ENCODE assay signal across 9 cellular contexts in the genomic region with DNA sequence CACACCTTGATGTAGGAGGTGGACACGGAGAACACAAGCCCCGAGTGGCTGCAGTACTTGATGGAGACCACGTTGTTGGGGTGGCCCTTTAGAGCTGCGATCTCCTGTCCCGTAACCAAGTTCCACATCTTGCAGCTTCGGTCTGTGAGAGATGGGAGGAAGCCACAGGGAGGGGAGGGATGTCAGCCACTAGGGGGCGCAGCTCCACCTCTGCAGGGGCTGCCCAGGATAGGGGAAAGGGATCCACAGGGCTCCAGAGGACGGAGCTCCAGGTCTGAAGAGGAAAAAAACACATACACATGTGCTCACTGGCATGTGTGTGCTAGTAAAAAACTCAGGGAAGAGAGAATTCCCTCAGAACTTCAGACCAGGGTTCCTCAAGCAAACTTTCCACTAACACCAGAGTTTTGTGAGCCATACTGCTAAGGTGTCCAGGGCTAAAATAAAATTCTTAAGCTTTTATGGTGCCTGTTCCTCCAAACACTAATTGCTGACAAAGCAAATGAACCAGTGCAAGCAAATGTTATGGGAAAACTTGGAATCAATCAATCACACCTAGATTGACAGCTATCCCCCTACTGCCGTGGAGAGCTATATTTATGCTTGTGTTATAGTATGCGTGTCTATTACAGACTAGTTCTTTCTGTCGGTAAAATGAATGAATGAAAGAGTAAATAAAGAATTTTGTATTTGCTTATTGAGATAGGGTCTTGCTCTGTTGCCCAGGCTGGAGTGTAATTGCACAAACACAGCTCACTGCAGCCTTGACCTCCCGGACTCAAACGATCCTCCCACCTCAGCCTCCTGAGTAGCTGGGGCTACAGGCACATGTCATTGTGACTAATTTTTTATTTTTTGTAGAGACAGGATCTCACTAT. TPM values are rescaled to one million over a fixed set of nuclear protein-coding genes. Genes with fewer than 3 reads are reported as not detected.
DNase-seq lines count a peak whose midpoint lies in the region; FAIRE-seq and TF ChIP-seq lines count a peak whose summit lies in the region.
"Had no signal": no experiment of that assay in that cellular context is flagged by ENCODE, and none has a peak within 500 bp of the region (broad histone marks: within the 10 kb centered on the region; RNA-seq: fewer than 3 reads in every experiment).

No MANE protein-coding gene starts in this region.

- peaks cover 4% of the 10 kb centered on the region for H3K36me3 ChIP-seq in DOHH2 (ENCODE audit: control insufficient read depth, low read length)
- peaks cover 4% of the 10 kb centered on the region; the same call in 1 of the 2 replicates for H3K36me3 ChIP-seq in KMS-11 (ENCODE audit: insufficient read depth)
- no peaks in the 10 kb centered on the region for H3K36me3 ChIP-seq in mammary epithelial cell (ENCODE audit: insufficient read depth, low read length)
- peaks cover 8% of the 10 kb centered on the region for H3K36me3 ChIP-seq in suprapubic skin
- H3K36me3 ChIP-seq: adrenal gland had no signal

- H3K9ac ChIP-seq in KMS-11, result no peak overlapping the region
- H3K9ac ChIP-seq in mammary epithelial cell (ENCODE audit: insufficient read depth, low read length), result no peak overlapping the region

- H3K4me3 ChIP-seq in DOHH2 (ENCODE audit: low read length) (no peak overlapping the region), KMS-11 (IDR thresholded peaks at IDR 0.05; ENCODE audit: insufficient read depth, low read depth, low read length) (no peak overlapping the region), mammary epithelial cell (replicated peaks in 1 of 3; ENCODE audit: insufficient read depth in 1 of 3, low read depth in 2 of 3, low read length in 3 of 3) (no peak overlapping the region), suprapubic skin (no peak overlapping the region)
- H3K4me3 ChIP-seq: adrenal gland had no signal

- H3K27ac ChIP-seq in DOHH2 (ENCODE audit: low read depth, low read length) (no peak overlapping the region), KMS-11 (no peak overlapping the region), mammary epithelial cell (ENCODE audit: insufficient read depth, low read depth, low read length) (no peak overlapping the region), suprapubic skin (no peak overlapping the region)
- H3K27ac ChIP-seq: adrenal gland had no signal

- H3K4me3 Mint-ChIP-seq in nephron progenitor cell, result no peak overlapping the region

- dilution Hi-C loops in mammary epithelial cell (cut with HindIII; ENCODE audit: low sequenced_read_pairs), result no loop called here

- H3K9me3 ChIP-seq in DOHH2 (ENCODE audit: control insufficient read depth, insufficient read depth, low read length) (no peaks in the 10 kb centered on the region), mammary epithelial cell (replicated peaks; ENCODE audit: insufficient read depth, low read length) (no peaks in the 10 kb centered on the region), suprapubic skin (no peaks in the 10 kb centered on the region)
- H3K9me3 ChIP-seq: adrenal gland had no signal

- no peak for TF ChIP-seq EP300 in suprapubic skin (IDR thresholded peaks at IDR 0.05)

- no peaks in the 10 kb centered on the region for H3K9me2 ChIP-seq in DOHH2 (replicated peaks; ENCODE audit: control insufficient read depth, low read length)

- no peaks in the 10 kb centered on the region for H4K20me1 ChIP-seq in DOHH2 (ENCODE audit: control insufficient read depth, insufficient read depth, low read depth, low read length)
- no peaks in the 10 kb centered on the region for H4K20me1 ChIP-seq in KMS-11 (ENCODE audit: insufficient read depth)
- no peaks in the 10 kb centered on the region for H4K20me1 ChIP-seq in mammary epithelial cell (ENCODE audit: insufficient read depth, low read length)

- DNase-seq in mammary epithelial cell, result peak; percentile 8
- DNase-seq in nephron progenitor cell, result peak; percentile 45
- DNase-seq in NCI-H2029 treated with DMSO at 0.1 percent for 48 hours (lab: John Stamatoyannopoulos, UW), result no peak
- DNase-seq in OCI-M2 (lab: John Stamatoyannopoulos, UW; ENCODE audit: unreplicated experiment), result no peak
- DNase-seq in suprapubic skin (ENCODE audit: low spot score in 2 of 2), result no peak

- intact Hi-C loops in mammary epithelial cell (cut with micrococcal nuclease), result loop anchor here (2.0 to 10.0 kb wide), 2 partner anchors 385 to 421 kb away; no protein-coding TSS in a partner anchor

- H3K27me3 ChIP-seq in DOHH2 (ENCODE audit: control insufficient read depth, low read length) (no peaks in the 10 kb centered on the region), KMS-11 (ENCODE audit: insufficient read depth, low read depth) (no peaks in the 10 kb centered on the region), mammary epithelial cell (ENCODE audit: insufficient read depth, low read length) (no peaks in the 10 kb centered on the region), suprapubic skin (no peaks in the 10 kb centered on the region)
- H3K27me3 ChIP-seq: adrenal gland had no signal

- H3K27me3 Mint-ChIP-seq in nephron progenitor cell (ENCODE audit: low read depth, poor library complexity), result no peaks in the 10 kb centered on the region

- H2AFZ ChIP-seq in KMS-11 (ENCODE audit: low read depth) (no peak overlapping the region), mammary epithelial cell (ENCODE audit: low read depth, low read length) (no peak overlapping the region)

- no peaks in the 10 kb centered on the region for H3F3A ChIP-seq in DOHH2 (ENCODE audit: control insufficient read depth, insufficient read depth)

- in situ Hi-C loops in mammary epithelial cell (cut with MboI; ENCODE audit: low sequenced_read_pairs in 2 of 2), result loop anchor here in 1 of 2 donors (5.0 kb wide), 1 partner anchor 62 kb away; no protein-coding TSS in a partner anchor

- no TSS peak for BruUV-seq in mammary epithelial cell (replicated peaks; lab: Mats Ljungman, UMichigan)

- H3K79me2 ChIP-seq in DOHH2 (ENCODE audit: control insufficient read depth, low read length) (no peaks in the 10 kb centered on the region), KMS-11 (ENCODE audit: insufficient read depth, low read depth) (no peaks in the 10 kb centered on the region), mammary epithelial cell (ENCODE audit: insufficient read depth, low read length) (no peaks in the 10 kb centered on the region)

- no peaks in the 10 kb centered on the region for H3K4me1 ChIP-seq in DOHH2 (ENCODE audit: control insufficient read depth, low read length)
- H3K4me1 ChIP-seq in KMS-11 (ENCODE audit: low read depth, poor library complexity, severe bottlenecking), result no peaks in the 10 kb centered on the region
- H3K4me1 ChIP-seq in mammary epithelial cell (ENCODE audit: insufficient read depth, low read length), result no peaks in the 10 kb centered on the region
- no peaks in the 10 kb centered on the region for H3K4me1 ChIP-seq in suprapubic skin
- H3K4me1 ChIP-seq: adrenal gland had no signal

- H3K27ac Mint-ChIP-seq in nephron progenitor cell, result no peak overlapping the region

- 91% methylated on average over 8 of the region's 13 CpGs for WGBS in mammary epithelial cell (ENCODE audit: low coverage, missing lambda C conversion rate)
- 85% methylated on average over 13 of the region's 13 CpGs for WGBS in suprapubic skin

- H3K4me2 ChIP-seq in DOHH2 (ENCODE audit: low read length) (no peak overlapping the region), KMS-11 (no peak overlapping the region), mammary epithelial cell (ENCODE audit: insufficient read depth, low read depth, low read length) (no peak overlapping the region)

- peaks cover 13% of the 10 kb centered on the region for H3K4me1 Mint-ChIP-seq in nephron progenitor cell

- peak; percentile 96 for TF ChIP-seq CTCF in DOHH2 (IDR thresholded peaks at IDR 0.05; ENCODE audit: low read depth, low read length, poor library complexity, severe bottlenecking)
- peak; percentile 94 for TF ChIP-seq CTCF in KMS-11 (conservative IDR thresholded peaks at IDR 0.05; ENCODE audit: low read depth, low read length)
- peak; percentile 56 to 64 for TF ChIP-seq CTCF in mammary epithelial cell (conservative IDR thresholded peaks at IDR 0.05 in 1 of 2, IDR thresholded peaks at IDR 0.05 in 1 of 2; ENCODE audit: extremely low read depth in 1 of 2, insufficient read depth in 1 of 2, low read depth in 1 of 2, low read length in 2 of 2)
- peak; percentile 35 for TF ChIP-seq CTCF in nephron progenitor cell (IDR thresholded peaks at IDR 0.05)
- peak in 1 of 2 donors; percentile 8 for TF ChIP-seq CTCF in suprapubic skin (IDR thresholded peaks at IDR 0.05)

- H3K9me3 Mint-ChIP-seq in nephron progenitor cell, result peaks cover 11% of the 10 kb centered on the region

- CTCF ChIA-PET in mammary epithelial cell (lab: Charles Lee; ENCODE audit: low non-redundant PET), result interaction anchor here (0.6 kb wide), 1 partner anchor 41 kb away, joined by 9 read pairs; no protein-coding TSS in a partner anchor

- TF ChIP-seq POLR2A in suprapubic skin (IDR thresholded peaks at IDR 0.05), result no peak

- peak; percentile 83 for FAIRE-seq in TTC549 (lab: Jason Lieb, UNC)

- H3K36me3 Mint-ChIP-seq in nephron progenitor cell (ENCODE audit: low read depth), result peaks cover 42% of the 10 kb centered on the region

RNA-seq across cellular contexts. Expression of a gene that starts 43.7 kb away (rescaled TPM):
- total RNA-seq in mammary epithelial cell, result under 1 TPM; 0.33 to 0.78 TPM
- 0.12 TPM for polyA plus RNA-seq in mammary epithelial cell
- polyA minus RNA-seq in mammary epithelial cell, result 0.62 TPM
- 1 to 10 TPM in 3 of 4 donors, under 1 TPM in 1; 0.65 to 2.3 (median 1.1) TPM for total RNA-seq in suprapubic skin

Comparison
In these comparisons a context has a peak if more than half of its experiments do, and no peak if none do; other contexts are left out.
1. DNase-seq: peak in mammary epithelial cell (single experiment) and nephron progenitor cell (single experiment); none in NCI-H2029 treated with DMSO at 0.1 percent for 48 hours (single experiment), OCI-M2 (single experiment) and suprapubic skin (0 of 2).